9 cellular contexts compared by ENCODE assay signal in genomic region chr1:230149751-230150584, GRCh38.
DNase-seq lines count a peak whose midpoint lies in the region; ATAC-seq and TF ChIP-seq lines count a peak whose summit lies in the region.
"Had no signal": no experiment of that assay in that cellular context is flagged by ENCODE, and none has a peak within 500 bp of the region (broad histone marks: within the 10 kb centered on the region; RNA-seq: fewer than 3 reads in every experiment).

No MANE protein-coding gene starts in this region.

- WGBS in thyroid gland, 2 donors, result 77 to 87% methylated on average over 15 of the region's 15 CpGs

- no peak for TF ChIP-seq CTCF in thyroid gland (IDR thresholded peaks at IDR 0.05)

- peaks cover 2% of the 10 kb centered on the region for H3K36me3 Mint-ChIP-seq in activated T-cell treated with anti-CD3 and anti-CD28 coated beads, Interleukin-2, amount 50 U/mL, for 4 hours (ENCODE audit: insufficient read depth)
- peaks cover 5% of the 10 kb centered on the region for H3K36me3 Mint-ChIP-seq in stimulated activated memory B cell treated with anti-CD40 and anti-IgM and Interleukin-4, amounts not matched to agents 10 μg/mL and 1 μg/mL and 100 μg/mL, for 72 hours
- no peaks in the 10 kb centered on the region for H3K36me3 Mint-ChIP-seq in activated T-helper 2 cell treated with anti-CD3 and anti-CD28 coated beads, Interferon-gamma antibody, Interleukin-2, Interleukin-4, amounts not matched to agents 10 μg/mL and 5 μg/mL and 100 μg/mL, durations not matched to agents 14 hours and 24 hours and 36 hours (ENCODE audit: low read depth)

- no peak for TF ChIP-seq POLR2A in thyroid gland (IDR thresholded peaks at IDR 0.05)

- H3K27me3 Mint-ChIP-seq in activated T-cell treated with anti-CD3 and anti-CD28 coated beads, Interleukin-2, amount 50 U/mL, for 4 hours (ENCODE audit: low read depth), result no peaks in the 10 kb centered on the region
- no peaks in the 10 kb centered on the region for H3K27me3 Mint-ChIP-seq in stimulated activated memory B cell treated with anti-CD40 and anti-IgM and Interleukin-4, amounts not matched to agents 10 μg/mL and 1 μg/mL and 100 μg/mL, for 72 hours
- no peaks in the 10 kb centered on the region for H3K27me3 Mint-ChIP-seq in activated T-helper 2 cell treated with anti-CD3 and anti-CD28 coated beads, Interferon-gamma antibody, Interleukin-2, Interleukin-4, amounts not matched to agents 10 μg/mL and 5 μg/mL and 100 μg/mL, durations not matched to agents 14 hours and 24 hours and 36 hours (ENCODE audit: low read depth)

- DNase-seq in activated T-cell treated with anti-CD3 and anti-CD28 coated beads, Interleukin-2, amount 50 U/mL, for 4 hours, result no peak
- DNase-seq in activated T-cell treated with anti-CD3 and anti-CD28 coated beads, Interleukin-2, amount 50 U/mL, for 1 hour, result no peak
- DNase-seq in SK-N-DZ (ENCODE audit: low spot score) (peak; percentile 69), thyroid gland (no peak)
- DNase-seq in activated CD4-positive, CD25-positive, alpha-beta regulatory T cell (lab: John Stamatoyannopoulos, UW), result no peak
- no peak for DNase-seq in activated T-helper 2 cell treated with anti-CD3 and anti-CD28 coated beads, Interferon-gamma antibody, Interleukin-2, Interleukin-4, amounts not matched to agents 10 μg/mL and 5 μg/mL and 100 μg/mL, durations not matched to agents 14 hours and 24 hours and 36 hours (ENCODE audit: low spot score)

- peaks cover 42% of the 10 kb centered on the region for H3K4me1 Mint-ChIP-seq in activated T-cell treated with anti-CD3 and anti-CD28 coated beads, Interleukin-2, amount 50 U/mL, for 4 hours (ENCODE audit: low read depth)
- peaks cover 64% of the 10 kb centered on the region for H3K4me1 Mint-ChIP-seq in stimulated activated memory B cell treated with anti-CD40 and anti-IgM and Interleukin-4, amounts not matched to agents 10 μg/mL and 1 μg/mL and 100 μg/mL, for 72 hours
- peaks cover 16% of the 10 kb centered on the region for H3K4me1 Mint-ChIP-seq in activated T-helper 2 cell treated with anti-CD3 and anti-CD28 coated beads, Interferon-gamma antibody, Interleukin-2, Interleukin-4, amounts not matched to agents 10 μg/mL and 5 μg/mL and 100 μg/mL, durations not matched to agents 14 hours and 24 hours and 36 hours (ENCODE audit: low read depth)

- peak; percentile 12 to 28 for ATAC-seq in activated T-cell treated with anti-CD3 and anti-CD28 coated beads, Interleukin-2, amount 50 U/mL, for 4 hours
- peak; percentile 67 for ATAC-seq in HG03045 (IDR thresholded peaks at IDR 0.05; ENCODE audit: unreplicated experiment)
- peak; percentile 87 for ATAC-seq in stimulated activated memory B cell treated with anti-CD40 and anti-IgM and Interleukin-4, amounts not matched to agents 10 μg/mL and 1 μg/mL and 100 μg/mL, for 72 hours

- no peaks in the 10 kb centered on the region for H3K9me3 ChIP-seq in thyroid gland

- no peaks in the 10 kb centered on the region for H3K27me3 ChIP-seq in thyroid gland

- no peaks in the 10 kb centered on the region for H3K9me3 Mint-ChIP-seq in activated T-cell treated with anti-CD3 and anti-CD28 coated beads, Interleukin-2, amount 50 U/mL, for 4 hours
- no peaks in the 10 kb centered on the region for H3K9me3 Mint-ChIP-seq in stimulated activated memory B cell treated with anti-CD40 and anti-IgM and Interleukin-4, amounts not matched to agents 10 μg/mL and 1 μg/mL and 100 μg/mL, for 72 hours
- no peaks in the 10 kb centered on the region for H3K9me3 Mint-ChIP-seq in activated T-helper 2 cell treated with anti-CD3 and anti-CD28 coated beads, Interferon-gamma antibody, Interleukin-2, Interleukin-4, amounts not matched to agents 10 μg/mL and 5 μg/mL and 100 μg/mL, durations not matched to agents 14 hours and 24 hours and 36 hours

- no peaks in the 10 kb centered on the region for H3K36me3 ChIP-seq in thyroid gland

- peaks cover 31 to 43% of the 10 kb centered on the region in 2 donors for H3K4me1 ChIP-seq in thyroid gland

- H3K27ac Mint-ChIP-seq in stimulated activated memory B cell treated with anti-CD40 and anti-IgM and Interleukin-4, amounts not matched to agents 10 μg/mL and 1 μg/mL and 100 μg/mL, for 72 hours, result peak overlapping the region; percentile 99
- no peak overlapping the region for H3K27ac Mint-ChIP-seq in activated T-helper 2 cell treated with anti-CD3 and anti-CD28 coated beads, Interferon-gamma antibody, Interleukin-2, Interleukin-4, amounts not matched to agents 10 μg/mL and 5 μg/mL and 100 μg/mL, durations not matched to agents 14 hours and 24 hours and 36 hours

- no peak overlapping the region for H3K27ac ChIP-seq in thyroid gland
- H3K27ac ChIP-seq: VCaP had no signal

- intact Hi-C loops in thyroid gland (cut with DNase I), result no loop called here
- intact Hi-C loops in activated T-helper 2 cell treated with anti-CD3 and anti-CD28 coated beads, Interferon-gamma antibody, Interleukin-2, Interleukin-4, amounts not matched to agents 10 μg/mL and 5 μg/mL and 100 μg/mL, durations not matched to agents 14 hours and 24 hours and 36 hours (cut with micrococcal nuclease), result no loop called here

- H3K4me3 Mint-ChIP-seq in activated T-cell treated with anti-CD3 and anti-CD28 coated beads, Interleukin-2, amount 50 U/mL, for 4 hours, result no peak overlapping the region
- H3K4me3 Mint-ChIP-seq in stimulated activated memory B cell treated with anti-CD40 and anti-IgM and Interleukin-4, amounts not matched to agents 10 μg/mL and 1 μg/mL and 100 μg/mL, for 72 hours, result peak overlapping the region; percentile 77
- no peak overlapping the region for H3K4me3 Mint-ChIP-seq in activated T-helper 2 cell treated with anti-CD3 and anti-CD28 coated beads, Interferon-gamma antibody, Interleukin-2, Interleukin-4, amounts not matched to agents 10 μg/mL and 5 μg/mL and 100 μg/mL, durations not matched to agents 14 hours and 24 hours and 36 hours (ENCODE audit: low read depth)

- H3K4me3 ChIP-seq in thyroid gland (replicated peaks in 1 of 3), result no peak overlapping the region

Comparison
In these comparisons a context has a peak if more than half of its experiments do, and no peak if none do; other contexts are left out.
1. ATAC-seq: peak in every context shown above with its lines; median percentile 87 in stimulated activated memory B cell treated with anti-CD40 and anti-IgM and Interleukin-4, amounts not matched to agents 10 μg/mL and 1 μg/mL and 100 μg/mL, for 72 hours; 67 in HG03045; 20 in activated T-cell treated with anti-CD3 and anti-CD28 coated beads, Interleukin-2, amount 50 U/mL, for 4 hours.